8 cellular contexts compared by ENCODE assay signal in the genomic region with DNA sequence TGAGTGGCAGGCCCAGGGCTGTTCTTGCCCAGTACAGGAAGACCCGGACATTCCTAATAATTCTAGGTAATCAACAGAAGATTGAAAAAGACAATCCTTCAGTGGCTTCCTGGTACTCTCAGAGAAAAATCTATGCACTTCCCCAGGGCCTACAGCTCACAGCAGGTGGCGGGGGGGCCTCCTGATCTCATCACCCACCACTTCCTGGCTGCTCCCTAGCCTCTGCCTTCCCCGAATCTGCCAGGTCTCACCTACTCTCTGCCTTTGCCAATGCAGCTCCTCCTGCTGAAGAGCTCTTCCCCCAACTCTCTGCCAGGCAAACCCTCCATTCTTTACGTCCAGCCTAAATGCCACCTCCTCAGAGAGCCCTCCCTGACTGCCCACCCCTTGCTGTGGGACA. TPM values are rescaled to one million over a fixed set of nuclear protein-coding genes. Genes with fewer than 3 reads are reported as not detected.
DNase-seq lines count a peak whose midpoint lies in the region; ATAC-seq and TF ChIP-seq lines count a peak whose summit lies in the region.

No MANE protein-coding gene starts in this region.

- H3K27me3 Mint-ChIP-seq in Calu3 (ENCODE audit: unreplicated experiment) = no peaks in the 10 kb centered on the region
- no peaks in the 10 kb centered on the region for H3K27me3 Mint-ChIP-seq in stimulated activated memory B cell treated with anti-CD40 and anti-IgM and Interleukin-4, amounts not matched to agents 10 μg/mL and 1 μg/mL and 100 μg/mL, for 72 hours

- no peaks in the 10 kb centered on the region for H3K9me3 Mint-ChIP-seq in Calu3 (ENCODE audit: low read depth, unreplicated experiment)
- no peaks in the 10 kb centered on the region for H3K9me3 Mint-ChIP-seq in stimulated activated memory B cell treated with anti-CD40 and anti-IgM and Interleukin-4, amounts not matched to agents 10 μg/mL and 1 μg/mL and 100 μg/mL, for 72 hours

- TF ChIP-seq POLR2A in Peyer's patch (IDR thresholded peaks at IDR 0.05) = no peak

- H3K27ac Mint-ChIP-seq in Calu3 (ENCODE audit: unreplicated experiment) = peak overlapping the region; percentile 36
- peak overlapping the region; percentile 60 for H3K27ac Mint-ChIP-seq in stimulated activated memory B cell treated with anti-CD40 and anti-IgM and Interleukin-4, amounts not matched to agents 10 μg/mL and 1 μg/mL and 100 μg/mL, for 72 hours

- TF ChIP-seq CTCF in Calu3 (IDR thresholded peaks at IDR 0.05; ENCODE audit: unreplicated experiment) = no peak
- TF ChIP-seq CTCF in Peyer's patch (IDR thresholded peaks at IDR 0.05) = no peak

- peaks cover 21% of the 10 kb centered on the region for H3K4me1 Mint-ChIP-seq in Calu3 (ENCODE audit: low read depth, unreplicated experiment)
- H3K4me1 Mint-ChIP-seq in stimulated activated memory B cell treated with anti-CD40 and anti-IgM and Interleukin-4, amounts not matched to agents 10 μg/mL and 1 μg/mL and 100 μg/mL, for 72 hours = peaks cover 31% of the 10 kb centered on the region

- DNase-seq in Calu3 = no peak
- DNase-seq in Peyer's patch = peak in 2 of 3 donors; percentile 82 to 88
- DNase-seq in activated gamma-delta T cell (lab: John Stamatoyannopoulos, UW) = peak; percentile 37
- DNase-seq in lung microvascular endothelial cell (ENCODE audit: low read depth in 2 of 2) = peak; percentile 60 to 83
- DNase-seq in GM03348 (ENCODE audit: low spot score) = no peak

- peaks cover 0 to 37% (median 6%) of the 10 kb centered on the region in 4 donors for H3K4me1 ChIP-seq in Peyer's patch

- ATAC-seq in stimulated activated memory B cell treated with anti-CD40 and anti-IgM and Interleukin-4, amounts not matched to agents 10 μg/mL and 1 μg/mL and 100 μg/mL, for 72 hours = peak; percentile 71
- no peak for ATAC-seq in HG03280 (IDR thresholded peaks at IDR 0.05; ENCODE audit: unreplicated experiment)
- ATAC-seq in GM18867 (IDR thresholded peaks at IDR 0.05; ENCODE audit: unreplicated experiment) = no peak

- no peak overlapping the region for H3K4me3 Mint-ChIP-seq in Calu3 (ENCODE audit: low read depth, unreplicated experiment)
- H3K4me3 Mint-ChIP-seq in stimulated activated memory B cell treated with anti-CD40 and anti-IgM and Interleukin-4, amounts not matched to agents 10 μg/mL and 1 μg/mL and 100 μg/mL, for 72 hours = peak overlapping the region; percentile 29

- H3K27me3 ChIP-seq in Peyer's patch = no peaks in the 10 kb centered on the region

- no peaks in the 10 kb centered on the region for H3K36me3 ChIP-seq in Peyer's patch

- intact Hi-C loops in Calu3 (cut with micrococcal nuclease; ENCODE audit: unreplicated experiment) = no loop called here

- no peaks in the 10 kb centered on the region for H3K9me3 ChIP-seq in Peyer's patch

- peak overlapping the region; percentile 49 to 79 (median 74) for H3K27ac ChIP-seq in Peyer's patch

- BruUV-seq in Calu3 (replicated peaks; lab: Mats Ljungman, UMichigan) = no TSS peak

- H3K4me3 ChIP-seq in Peyer's patch = no peak overlapping the region

- CTCF ChIA-PET in Calu3 (lab: Charles Lee) = no interaction called here

- peaks cover 20% of the 10 kb centered on the region for H3K36me3 Mint-ChIP-seq in Calu3 (ENCODE audit: insufficient read depth, unreplicated experiment)
- peaks cover 21% of the 10 kb centered on the region for H3K36me3 Mint-ChIP-seq in stimulated activated memory B cell treated with anti-CD40 and anti-IgM and Interleukin-4, amounts not matched to agents 10 μg/mL and 1 μg/mL and 100 μg/mL, for 72 hours

RNA-seq across cellular contexts. Expression of a gene that starts 37.5 kb away (rescaled TPM):
- 20.2 and 20.7 TPM in 2 replicates for total RNA-seq in Calu3 (2022)
- 10 to 100 TPM; 23.1 to 53.9 (median 34.9) TPM for total RNA-seq in Peyer's patch
- 54.6 and 71.7 TPM in 2 replicates for total RNA-seq in lung microvascular endothelial cell

RNA-seq across cellular contexts. Expression of a gene that starts 41.0 kb away (rescaled TPM):
- total RNA-seq in Calu3 (2022) (0.64 and 0.69 TPM in 2 replicates), Peyer's patch (1 to 10 TPM in 2 of 4 donors, under 1 TPM in 1, not detected in 1; 0.27 to 4.1 (median 1.8) TPM), lung microvascular endothelial cell (2.2 and 2.6 TPM in 2 replicates)

Comparison
In these comparisons a context has a peak if more than half of its experiments do, and no peak if none do; other contexts are left out.
1. DNase-seq: peak in Peyer's patch (2 of 3), activated gamma-delta T cell (single experiment) and lung microvascular endothelial cell (2 of 2); none in Calu3 (single experiment) and GM03348 (single experiment).